In genomic region chr16:88770459-88771293, GRCh38 we compare ENCODE assay signal across 8 cellular contexts. TPM values are rescaled to one million over a fixed set of nuclear protein-coding genes. Genes with fewer than 3 reads are reported as not detected.
DNase-seq lines count a peak whose midpoint lies in the region; ATAC-seq, FAIRE-seq and TF ChIP-seq lines count a peak whose summit lies in the region.

No MANE protein-coding gene starts in this region.

- intact Hi-C loops in naive thymus-derived CD4-positive, alpha-beta T cell (cut with micrococcal nuclease) = no loop called here

- CTCF ChIA-PET in naive thymus-derived CD4-positive, alpha-beta T cell (lab: Charles Lee) = interaction anchor here (0.5 kb wide), 1 partner anchor 1264 kb away, joined by 3 read pairs; no protein-coding TSS in a partner anchor

- peak; percentile 98 for DNase-seq in A172 (ENCODE audit: low spot score)
- peak; percentile 89 for DNase-seq in H54 (ENCODE audit: insufficient read length, low spot score)
- DNase-seq in RCC 7860 (ENCODE audit: low spot score) = peak; percentile 97
- peak in 1 of 9 donors; percentile 43 for DNase-seq in naive thymus-derived CD4-positive, alpha-beta T cell

- H3K9me3 Mint-ChIP-seq in naive thymus-derived CD4-positive, alpha-beta T cell = peaks cover 0 to 2% (median 0%) of the 10 kb centered on the region in 11 donors

- H3K36me3 Mint-ChIP-seq in naive thymus-derived CD4-positive, alpha-beta T cell = no peaks in the 10 kb centered on the region

- peak; percentile 73 for ATAC-seq in naive thymus-derived CD4-positive, alpha-beta T cell
- ATAC-seq in HG03135 (IDR thresholded peaks at IDR 0.05; ENCODE audit: unreplicated experiment) (no peak), HG03457 (IDR thresholded peaks at IDR 0.05; ENCODE audit: unreplicated experiment) (no peak), HG03521 (IDR thresholded peaks at IDR 0.05; ENCODE audit: unreplicated experiment) (no peak)

- H3K9me3 ChIP-seq in ectodermal cell (ENCODE audit: control insufficient read depth, low read length) = no peaks in the 10 kb centered on the region
- no peaks in the 10 kb centered on the region for H3K9me3 ChIP-seq in naive thymus-derived CD4-positive, alpha-beta T cell (ENCODE audit: control insufficient read depth in 2 of 3, low read length in 3 of 3)

- FAIRE-seq in H54 (lab: Jason Lieb, UNC) (no peak), RCC 7860 (lab: Jason Lieb, UNC) (peak; percentile 87)

- peak overlapping the region; percentile 13 for H3K4me3 ChIP-seq in ectodermal cell (ENCODE audit: insufficient read depth, low read depth, low read length)
- no peak overlapping the region for H3K4me3 ChIP-seq in naive thymus-derived CD4-positive, alpha-beta T cell (ENCODE audit: low read length)

- peak overlapping the region in 6 of 10 donors; percentile 25 to 67 (median 42) for H3K4me3 Mint-ChIP-seq in naive thymus-derived CD4-positive, alpha-beta T cell

- no peak overlapping the region for H3K27ac ChIP-seq in ectodermal cell (ENCODE audit: insufficient read depth, low read depth, low read length, poor library complexity, severe bottlenecking)
- no peak overlapping the region for H3K27ac ChIP-seq in naive thymus-derived CD4-positive, alpha-beta T cell (ENCODE audit: low read depth, low read length)

- H3K4me1 Mint-ChIP-seq in naive thymus-derived CD4-positive, alpha-beta T cell = peaks cover 10 to 38% (median 22%) of the 10 kb centered on the region in 7 donors

- H3K27me3 ChIP-seq in ectodermal cell (ENCODE audit: control insufficient read depth, insufficient read depth, low read length, poor library complexity, severe bottlenecking) = peaks cover 35% of the 10 kb centered on the region
- H3K27me3 ChIP-seq in naive thymus-derived CD4-positive, alpha-beta T cell (ENCODE audit: control insufficient read depth in 2 of 2, insufficient read depth in 2 of 2, low read length in 2 of 2) = no peaks in the 10 kb centered on the region

- POLR2A ChIA-PET in naive thymus-derived CD4-positive, alpha-beta T cell (lab: Charles Lee) = interaction anchor here (0.6 to 2.9 kb wide), 2 partner anchors 10 to 24 kb away, joined by 3 to 13 read pairs; no protein-coding TSS in a partner anchor

- H3K27me3 Mint-ChIP-seq in naive thymus-derived CD4-positive, alpha-beta T cell = no peaks in the 10 kb centered on the region

- H3K27ac Mint-ChIP-seq in naive thymus-derived CD4-positive, alpha-beta T cell = peak overlapping the region in 4 of 9 donors; percentile 17 to 57 (median 40)

- 21% methylated on average over 42 of the region's 42 CpGs for WGBS in ectodermal cell, 2 experiments

- TF ChIP-seq POLR2A in H54 (IDR thresholded peaks at IDR 0.05; ENCODE audit: low read depth, low read length) = peak; percentile 16; the same call in 1 of the 2 replicates

- H3K36me3 ChIP-seq in ectodermal cell (ENCODE audit: control insufficient read depth, insufficient read depth, low read length) = no peaks in the 10 kb centered on the region
- H3K36me3 ChIP-seq in naive thymus-derived CD4-positive, alpha-beta T cell (ENCODE audit: control insufficient read depth in 2 of 3, insufficient read depth in 3 of 3, low read length in 3 of 3) = no peaks in the 10 kb centered on the region

- H3K4me1 ChIP-seq in ectodermal cell (ENCODE audit: control insufficient read depth, insufficient read depth, low read length) = peaks cover 44% of the 10 kb centered on the region
- peaks cover 15 to 29% of the 10 kb centered on the region in 2 donors for H3K4me1 ChIP-seq in naive thymus-derived CD4-positive, alpha-beta T cell (ENCODE audit: control insufficient read depth in 2 of 2, insufficient read depth in 2 of 2, low read length in 2 of 2)

RNA-seq across cellular contexts. Expression of gene PIEZO1, which starts 14.3 kb away (rescaled TPM):
- total RNA-seq in A172 (2014; rRNA removed; shearing (Covaris generic)) = 186 and 226 TPM in 2 replicates
- polyA plus RNA-seq in ectodermal cell (2013, experiment 1 of 4) = 8.1 TPM
- polyA plus RNA-seq in ectodermal cell (2013, experiment 2 of 4) = 11.9 TPM
- 12.8 TPM for polyA plus RNA-seq in ectodermal cell (2013, experiment 3 of 4)
- polyA plus RNA-seq in ectodermal cell (2013, experiment 4 of 4) = 10.1 TPM
- 100 to 1,000 TPM in 4 of 5 experiments, 10 to 100 TPM in 1; 84.5 to 237 (median 124) TPM for total RNA-seq in naive thymus-derived CD4-positive, alpha-beta T cell
- 10 to 100 TPM in 1 of 2 donors, 1 to 10 TPM in 1; 3.6 to 12.2 TPM for polyA plus RNA-seq in naive thymus-derived CD4-positive, alpha-beta T cell

RNA-seq across cellular contexts. Expression of gene CDT1, which starts 32.9 kb away (rescaled TPM):
- 29.3 and 39.2 TPM in 2 replicates for total RNA-seq in A172 (2014; rRNA removed; shearing (Covaris generic))
- 49.5 TPM for polyA plus RNA-seq in ectodermal cell (2013, experiment 1 of 4)
- polyA plus RNA-seq in ectodermal cell (2013, experiment 2 of 4) = 50.5 TPM
- polyA plus RNA-seq in ectodermal cell (2013, experiment 3 of 4) = 52.1 TPM
- 45.4 TPM for polyA plus RNA-seq in ectodermal cell (2013, experiment 4 of 4)
- 10 to 100 TPM in 1 of 5 experiments, 1 to 10 TPM in 1, under 1 TPM in 2, not detected in 1; 0.35 to 79.2 (median 1.6) TPM for total RNA-seq in naive thymus-derived CD4-positive, alpha-beta T cell
- polyA plus RNA-seq in naive thymus-derived CD4-positive, alpha-beta T cell = under 1 TPM; 0.09 to 0.19 TPM

RNA-seq across cellular contexts. Expression of gene APRT, which starts 41.1 kb away (rescaled TPM):
- total RNA-seq in A172 (2014; rRNA removed; shearing (Covaris generic)) = 255 and 258 TPM in 2 replicates
- polyA plus RNA-seq in ectodermal cell (2013, experiment 1 of 4) = 127 TPM
- polyA plus RNA-seq in ectodermal cell (2013, experiment 2 of 4) = 120 TPM
- polyA plus RNA-seq in ectodermal cell (2013, experiment 3 of 4) = 112 TPM
- polyA plus RNA-seq in ectodermal cell (2013, experiment 4 of 4) = 117 TPM
- 100 to 1,000 TPM; 134 to 178 (median 161) TPM for total RNA-seq in naive thymus-derived CD4-positive, alpha-beta T cell
- polyA plus RNA-seq in naive thymus-derived CD4-positive, alpha-beta T cell = 100 to 1,000 TPM; 446 to 513 TPM
